8 cellular contexts compared by ENCODE assay signal in genomic region chr1:228445867-228446584, GRCh38. TPM values are rescaled to one million over a fixed set of nuclear protein-coding genes. Genes with fewer than 3 reads are reported as not detected.
DNase-seq lines count a peak whose midpoint lies in the region; ATAC-seq lines count a peak whose summit lies in the region.

No MANE protein-coding gene starts in this region.

- H3K4me3 ChIP-seq in adipocyte (ENCODE audit: low read length): peak overlapping the region; percentile 80
- peak overlapping the region; percentile 31 for H3K4me3 ChIP-seq in right cardiac atrium (ENCODE audit: low read length)

- H3K9ac ChIP-seq in adipocyte (ENCODE audit: low read length): peak overlapping the region; percentile 30

- H3K36me3 ChIP-seq in adipocyte (ENCODE audit: control insufficient read depth, insufficient read depth, low read length, severe bottlenecking): no peaks in the 10 kb centered on the region

- H3K9me3 ChIP-seq in adipocyte (ENCODE audit: control insufficient read depth, low read length) (no peaks in the 10 kb centered on the region), right cardiac atrium (ENCODE audit: control insufficient read depth, low read length) (no peaks in the 10 kb centered on the region)

- DNase-seq in DMS 273 (lab: John Stamatoyannopoulos, UW; ENCODE audit: unreplicated experiment): peak; percentile 52
- no peak for DNase-seq in DMS 273 treated with DMSO at 0.1 percent for 48 hours (lab: John Stamatoyannopoulos, UW)
- DNase-seq in HPDE6-E6E7 (ENCODE audit: extremely low spot score): peak; percentile 34
- peak; percentile 48 for DNase-seq in adipocyte (ENCODE audit: low read depth)
- DNase-seq in right cardiac atrium: peak; percentile 37 to 73 (median 58)
- DNase-seq in putamen (ENCODE audit: low spot score): peak; percentile 58
- DNase-seq in NCI-H187 (lab: John Stamatoyannopoulos, UW): no peak

- intact Hi-C loops in right cardiac atrium (cut with DNase I): no loop called here

- WGBS in right cardiac atrium: 4% methylated on average over 50 of the region's 50 CpGs

- peaks cover 11% of the 10 kb centered on the region for H3K27me3 ChIP-seq in adipocyte (replicated peaks; ENCODE audit: control insufficient read depth, insufficient read depth, low read length)
- H3K27me3 ChIP-seq in right cardiac atrium (ENCODE audit: control insufficient read depth, insufficient read depth): no peaks in the 10 kb centered on the region

- H3K27ac ChIP-seq in right cardiac atrium (ENCODE audit: low read length): no peak overlapping the region

- ATAC-seq in right cardiac atrium (peak; percentile 61 to 67), HG03378 (IDR thresholded peaks at IDR 0.05; ENCODE audit: unreplicated experiment) (no peak)

- peaks cover 7% of the 10 kb centered on the region for H3K4me1 ChIP-seq in adipocyte (ENCODE audit: control insufficient read depth, insufficient read depth, low read length)
- no peaks in the 10 kb centered on the region for H3K4me1 ChIP-seq in right cardiac atrium (ENCODE audit: control insufficient read depth, insufficient read depth, low read length)

RNA-seq across cellular contexts. Expression of gene TRIM17, which starts 29.4 kb away (rescaled TPM):
- total RNA-seq in right cardiac atrium: 1 to 10 TPM in 2 of 4 donors, under 1 TPM in 2; 0.56 to 2.4 (median 1.2) TPM
- 0.41 TPM for polyA plus RNA-seq in right cardiac atrium

RNA-seq across cellular contexts. Expression of gene TRIM11, which starts 39.4 kb away (rescaled TPM):
- total RNA-seq in right cardiac atrium: 10 to 100 TPM in 1 of 4 donors, 1 to 10 TPM in 3; 8.9 to 10.7 (median 9.5) TPM
- polyA plus RNA-seq in right cardiac atrium: 5.9 TPM

RNA-seq across cellular contexts. Expression of gene RNF187, which starts 41.2 kb away (rescaled TPM):
- 100 to 1,000 TPM in 2 of 4 donors, 10 to 100 TPM in 2; 80.5 to 113 (median 94.2) TPM for total RNA-seq in right cardiac atrium
- polyA plus RNA-seq in right cardiac atrium: 34.1 TPM

Comparison
In these comparisons a context has a peak if more than half of its experiments do, and no peak if none do; other contexts are left out.
1. DNase-seq: peak in DMS 273 (single experiment), HPDE6-E6E7 (single experiment), adipocyte (single experiment), right cardiac atrium (3 of 3) and putamen (single experiment); none in DMS 273 treated with DMSO at 0.1 percent for 48 hours (single experiment) and NCI-H187 (0 of 2).